ENCODE assay signal across 10 cellular contexts in the genomic region with DNA sequence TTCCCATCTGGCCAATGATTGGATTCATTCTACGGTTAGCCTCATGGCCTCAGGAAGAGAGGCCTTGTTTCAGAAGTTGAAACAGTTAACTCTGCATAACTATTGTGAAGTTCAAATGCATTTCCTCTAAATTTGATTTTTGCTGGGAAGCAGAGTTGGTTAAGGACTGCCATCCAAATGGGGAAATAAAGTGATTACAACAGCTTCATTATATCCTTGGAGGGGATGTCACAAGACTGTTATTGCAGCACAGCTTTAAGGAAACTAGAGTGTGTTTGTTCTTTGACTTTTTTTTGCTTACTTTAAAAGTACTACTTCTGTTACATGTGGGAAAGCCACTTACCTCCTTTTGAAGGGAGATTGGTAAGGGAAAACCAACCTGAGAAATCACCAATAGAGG.
DNase-seq lines count a peak whose midpoint lies in the region; ATAC-seq and TF ChIP-seq lines count a peak whose summit lies in the region.
"Had no signal": no experiment of that assay in that cellular context is flagged by ENCODE, and none has a peak within 500 bp of the region (broad histone marks: within the 10 kb centered on the region; RNA-seq: fewer than 3 reads in every experiment).

No MANE protein-coding gene starts in this region.

- H3K4me3 ChIP-seq in right lobe of liver (no peak overlapping the region), thoracic aorta (no peak overlapping the region)

- no peaks in the 10 kb centered on the region for H3K36me3 ChIP-seq in right lobe of liver
- H3K36me3 ChIP-seq in thoracic aorta = no peaks in the 10 kb centered on the region

- H3K27ac ChIP-seq in right lobe of liver (peak overlapping the region in 2 of 3 donors; percentile 2 to 17), thoracic aorta (peak overlapping the region; percentile 31)

- H3K27ac Mint-ChIP-seq in IgD-negative memory B cell = peak overlapping the region; percentile 7 to 94 (median 72)
- no peak overlapping the region for H3K27ac Mint-ChIP-seq in glutamatergic neuron (ENCODE audit: unreplicated experiment)

- peaks cover 10% of the 10 kb centered on the region for H3K36me3 Mint-ChIP-seq in IgD-negative memory B cell
- no peaks in the 10 kb centered on the region for H3K36me3 Mint-ChIP-seq in glutamatergic neuron (ENCODE audit: unreplicated experiment)

- H3K4me1 Mint-ChIP-seq in IgD-negative memory B cell = peaks cover 34 to 64% (median 58%) of the 10 kb centered on the region in 3 donors
- H3K4me1 Mint-ChIP-seq in glutamatergic neuron (ENCODE audit: low read depth, unreplicated experiment) = peaks cover 17% of the 10 kb centered on the region

- H3K9me3 ChIP-seq in right lobe of liver = no peaks in the 10 kb centered on the region
- no peaks in the 10 kb centered on the region for H3K9me3 ChIP-seq in thoracic aorta

- TF ChIP-seq CTCF in right lobe of liver (IDR thresholded peaks at IDR 0.05) = no peak
- no peak for TF ChIP-seq CTCF in thoracic aorta (IDR thresholded peaks at IDR 0.05)
- TF ChIP-seq CTCF in glutamatergic neuron (IDR thresholded peaks at IDR 0.05; ENCODE audit: partially characterized antibody, unreplicated experiment) = no peak

- H3K27me3 ChIP-seq in right lobe of liver (no peaks in the 10 kb centered on the region), thoracic aorta (replicated peaks; ENCODE audit: insufficient read depth) (no peaks in the 10 kb centered on the region)

- H3K4me1 ChIP-seq in right lobe of liver (no peaks in the 10 kb centered on the region), thoracic aorta (ENCODE audit: control insufficient read depth in 1 of 2, low read depth in 2 of 2) (peaks cover 15 to 56% of the 10 kb centered on the region in 2 donors)

- WGBS in right lobe of liver (ENCODE audit: insufficient coverage, low coverage, low lambda C conversion rate, missing lambda C conversion rate) = no CpG with 5 or more reads among the region's 1 CpG

- peak; percentile 28 for TF ChIP-seq POLR2A in right lobe of liver (IDR thresholded peaks at IDR 0.05)

- DNase-seq in amniotic epithelial cell (ENCODE audit: low read depth) = peak; percentile 88
- no peak for DNase-seq in right lobe of liver
- DNase-seq in thoracic aorta (ENCODE audit: low spot score) = no peak
- no peak for DNase-seq in activated gamma-delta T cell treated with Interleukin-2 at 50 U/mL for 16 hours
- DNase-seq in NCI-H82 (lab: John Stamatoyannopoulos, UW) = no peak
- no peak for DNase-seq in glutamatergic neuron
- DNase-seq: activated CD8-positive, alpha-beta memory T cell treated with anti-CD3 and anti-CD28 coated beads, Interleukin-2, amount 50 U/mL, for 4 hours; NCI-H226 had no signal

- H3K27me3 Mint-ChIP-seq in IgD-negative memory B cell (no peaks in the 10 kb centered on the region), glutamatergic neuron (ENCODE audit: unreplicated experiment) (no peaks in the 10 kb centered on the region)

- intact Hi-C loops in right lobe of liver (cut with DNase I) = no loop called here

- ATAC-seq in right lobe of liver (peak; percentile 38 to 53 (median 48)), thoracic aorta (ENCODE audit: insufficient number of reproducible peaks, low FRiP score, low read depth) (peak; percentile 70), esophagus mucosa (no peak)

- H3K9me3 Mint-ChIP-seq in IgD-negative memory B cell (no peaks in the 10 kb centered on the region), glutamatergic neuron (ENCODE audit: unreplicated experiment) (no peaks in the 10 kb centered on the region)

- H3K4me3 Mint-ChIP-seq in IgD-negative memory B cell (no peak overlapping the region), glutamatergic neuron (ENCODE audit: unreplicated experiment) (no peak overlapping the region)
